Comparison of ENCODE assay signal across 1 cellular context in the genomic region with DNA sequence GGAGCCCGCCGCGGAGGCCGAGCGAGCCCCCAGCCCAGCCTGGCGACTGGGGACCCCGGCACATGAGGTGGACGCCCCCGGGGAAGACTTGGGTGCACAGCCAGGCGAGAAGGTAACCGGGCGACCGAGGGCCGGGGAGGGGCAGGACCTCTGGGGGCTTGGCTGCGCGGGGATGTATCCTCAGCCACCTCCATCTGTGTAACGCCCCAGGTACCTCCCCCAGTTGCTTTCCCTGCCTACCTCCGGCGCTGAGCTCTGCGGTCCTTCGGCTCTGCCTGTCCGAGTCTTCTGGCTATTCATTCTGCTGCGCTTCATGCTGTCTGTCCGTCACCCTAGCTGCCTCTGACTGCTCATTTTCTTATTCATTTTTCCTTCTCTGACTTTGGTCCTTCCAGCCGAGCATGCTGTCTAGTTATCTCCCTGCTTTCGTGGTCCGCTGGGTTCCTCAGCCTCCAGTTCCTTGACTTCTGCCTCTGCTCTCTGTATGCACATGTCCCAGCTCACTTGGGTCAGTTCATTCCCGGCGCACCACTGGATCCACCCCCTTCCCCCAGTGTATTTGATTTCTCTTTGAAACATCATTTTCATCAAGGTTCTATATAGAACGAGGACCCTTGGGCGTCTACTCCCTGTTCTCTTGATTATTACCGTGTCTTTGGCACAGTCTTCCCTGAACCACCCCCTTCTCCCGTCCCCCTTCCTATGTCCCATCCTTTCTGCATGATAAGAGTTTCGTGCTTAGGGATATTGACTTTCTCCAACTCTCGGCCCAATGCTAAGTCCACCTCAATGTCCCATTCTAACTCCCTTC.
TF ChIP-seq lines count a peak whose summit lies in the region.

No MANE protein-coding gene starts in this region.

TF ChIP-seq in HepG2, 621 proteins besides CTCF, POLR2A, EP300 and RAD21 (continued from another document):
- TF ChIP-seq, protein P1, sequence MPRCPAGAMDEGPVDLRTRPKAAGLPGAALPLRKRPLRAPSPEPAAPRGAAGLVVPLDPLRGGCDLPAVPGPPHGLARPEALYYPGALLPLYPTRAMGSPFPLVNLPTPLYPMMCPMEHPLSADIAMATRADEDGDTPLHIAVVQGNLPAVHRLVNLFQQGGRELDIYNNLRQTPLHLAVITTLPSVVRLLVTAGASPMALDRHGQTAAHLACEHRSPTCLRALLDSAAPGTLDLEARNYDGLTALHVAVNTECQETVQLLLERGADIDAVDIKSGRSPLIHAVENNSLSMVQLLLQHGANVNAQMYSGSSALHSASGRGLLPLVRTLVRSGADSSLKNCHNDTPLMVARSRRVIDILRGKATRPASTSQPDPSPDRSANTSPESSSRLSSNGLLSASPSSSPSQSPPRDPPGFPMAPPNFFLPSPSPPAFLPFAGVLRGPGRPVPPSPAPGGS (CRISPR knock-in tag; IDR thresholded peaks at IDR 0.05): 0 out of 2 replicates have a peak, but pooled peaks have one; percentile 22
- peak; percentile 37; the same call in 1 of the 2 replicates for TF ChIP-seq ZNF331 (CRISPR knock-in tag; IDR thresholded peaks at IDR 0.05)
- peak; percentile 4; the same call in 1 of the 2 replicates for TF ChIP-seq NR2C2 (CRISPR knock-in tag; IDR thresholded peaks at IDR 0.05; ENCODE audit: borderline replicate concordance)
- 0 out of 4 replicates have a peak, but pooled peaks of 1 of the 2 experiments have one; percentile 16 for TF ChIP-seq HMGXB4 (CRISPR knock-in tag; IDR thresholded peaks at IDR 0.05; ENCODE audit: borderline replicate concordance in 1 of 2, low read depth in 1 of 2)
- TF ChIP-seq ZNF160 (CRISPR knock-in tag; IDR thresholded peaks at IDR 0.05): no peak
- no peak for TF ChIP-seq SRSF1 (optimal IDR thresholded peaks at IDR 0.05; ENCODE audit: low read depth, low read length)
- TF ChIP-seq FUBP1 (CRISPR knock-in tag; IDR thresholded peaks at IDR 0.05; ENCODE audit: borderline replicate concordance): no peak
- TF ChIP-seq, protein P2, sequence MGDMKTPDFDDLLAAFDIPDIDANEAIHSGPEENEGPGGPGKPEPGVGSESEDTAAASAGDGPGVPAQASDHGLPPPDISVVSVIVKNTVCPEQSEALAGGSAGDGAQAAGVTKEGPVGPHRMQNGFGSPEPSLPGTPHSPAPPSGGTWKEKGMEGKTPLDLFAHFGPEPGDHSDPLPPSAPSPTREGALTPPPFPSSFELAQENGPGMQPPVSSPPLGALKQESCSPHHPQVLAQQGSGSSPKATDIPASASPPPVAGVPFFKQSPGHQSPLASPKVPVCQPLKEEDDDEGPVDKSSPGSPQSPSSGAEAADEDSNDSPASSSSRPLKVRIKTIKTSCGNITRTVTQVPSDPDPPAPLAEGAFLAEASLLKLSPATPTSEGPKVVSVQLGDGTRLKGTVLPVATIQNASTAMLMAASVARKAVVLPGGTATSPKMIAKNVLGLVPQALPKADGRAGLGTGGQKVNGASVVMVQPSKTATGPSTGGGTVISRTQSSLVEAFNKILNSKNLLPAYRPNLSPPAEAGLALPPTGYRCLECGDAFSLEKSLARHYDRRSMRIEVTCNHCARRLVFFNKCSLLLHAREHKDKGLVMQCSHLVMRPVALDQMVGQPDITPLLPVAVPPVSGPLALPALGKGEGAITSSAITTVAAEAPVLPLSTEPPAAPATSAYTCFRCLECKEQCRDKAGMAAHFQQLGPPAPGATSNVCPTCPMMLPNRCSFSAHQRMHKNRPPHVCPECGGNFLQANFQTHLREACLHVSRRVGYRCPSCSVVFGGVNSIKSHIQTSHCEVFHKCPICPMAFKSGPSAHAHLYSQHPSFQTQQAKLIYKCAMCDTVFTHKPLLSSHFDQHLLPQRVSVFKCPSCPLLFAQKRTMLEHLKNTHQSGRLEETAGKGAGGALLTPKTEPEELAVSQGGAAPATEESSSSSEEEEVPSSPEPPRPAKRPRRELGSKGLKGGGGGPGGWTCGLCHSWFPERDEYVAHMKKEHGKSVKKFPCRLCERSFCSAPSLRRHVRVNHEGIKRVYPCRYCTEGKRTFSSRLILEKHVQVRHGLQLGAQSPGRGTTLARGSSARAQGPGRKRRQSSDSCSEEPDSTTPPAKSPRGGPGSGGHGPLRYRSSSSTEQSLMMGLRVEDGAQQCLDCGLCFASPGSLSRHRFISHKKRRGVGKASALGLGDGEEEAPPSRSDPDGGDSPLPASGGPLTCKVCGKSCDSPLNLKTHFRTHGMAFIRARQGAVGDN (CRISPR knock-in tag; IDR thresholded peaks at IDR 0.05): peak; percentile 41; the same call in 1 of the 2 replicates
- TF ChIP-seq, protein P3, sequence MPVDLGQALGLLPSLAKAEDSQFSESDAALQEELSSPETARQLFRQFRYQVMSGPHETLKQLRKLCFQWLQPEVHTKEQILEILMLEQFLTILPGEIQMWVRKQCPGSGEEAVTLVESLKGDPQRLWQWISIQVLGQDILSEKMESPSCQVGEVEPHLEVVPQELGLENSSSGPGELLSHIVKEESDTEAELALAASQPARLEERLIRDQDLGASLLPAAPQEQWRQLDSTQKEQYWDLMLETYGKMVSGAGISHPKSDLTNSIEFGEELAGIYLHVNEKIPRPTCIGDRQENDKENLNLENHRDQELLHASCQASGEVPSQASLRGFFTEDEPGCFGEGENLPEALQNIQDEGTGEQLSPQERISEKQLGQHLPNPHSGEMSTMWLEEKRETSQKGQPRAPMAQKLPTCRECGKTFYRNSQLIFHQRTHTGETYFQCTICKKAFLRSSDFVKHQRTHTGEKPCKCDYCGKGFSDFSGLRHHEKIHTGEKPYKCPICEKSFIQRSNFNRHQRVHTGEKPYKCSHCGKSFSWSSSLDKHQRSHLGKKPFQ (CRISPR knock-in tag; IDR thresholded peaks at IDR 0.05; ENCODE audit: insufficient replicate concordance): peak; percentile 33
- TF ChIP-seq PHF8 (CRISPR knock-in tag; IDR thresholded peaks at IDR 0.05): peak; percentile 46; the same call in 1 of the 2 replicates
- peak; percentile 29; the same call in 1 of the 2 replicates for TF ChIP-seq ZFY (CRISPR knock-in tag; IDR thresholded peaks at IDR 0.05)
- no peak for TF ChIP-seq MAZ (IDR thresholded peaks at IDR 0.05; ENCODE audit: borderline replicate concordance, low read depth, low read length)
- TF ChIP-seq MAZ (CRISPR knock-in tag; IDR thresholded peaks at IDR 0.05; ENCODE audit: low read depth): peak; percentile 69
- peak; percentile 47; the same call in 1 of the 2 replicates for TF ChIP-seq ZNF292 (CRISPR knock-in tag; IDR thresholded peaks at IDR 0.05; ENCODE audit: borderline replicate concordance, low read depth)
- TF ChIP-seq KDM2A (CRISPR knock-in tag; IDR thresholded peaks at IDR 0.05; ENCODE audit: borderline replicate concordance, low read depth): peak; percentile 19; the same call in 1 of the 2 replicates
- no peak for TF ChIP-seq BCLAF1 (IDR thresholded peaks at IDR 0.05)
